Comparison of ENCODE assay signal across 1 cellular context in genomic region chr16:5025171-5025632, GRCh38.
TF ChIP-seq lines count a peak whose summit lies in the region.

No MANE protein-coding gene starts in this region.

TF ChIP-seq in IMR-90, 13 proteins besides CTCF, POLR2A, EP300 and RAD21:
- TF ChIP-seq ELK1 (IDR thresholded peaks at IDR 0.05; ENCODE audit: borderline replicate concordance, low read depth, low read length) (no peak), CEBPB (IDR thresholded peaks at IDR 0.05; ENCODE audit: low read depth, low read length) (no peak), BHLHE40 (IDR thresholded peaks at IDR 0.05; ENCODE audit: low read depth, low read length) (no peak), FOS (IDR thresholded peaks at IDR 0.05; ENCODE audit: low read depth, low read length) (no peak)
